Comparison of ENCODE assay signal across 1 cellular context in genomic region chr16:57694191-57694555, GRCh38.
A peak's percentile ranks its signal among the peaks of the same experiment; 100 is the strongest.
TF ChIP-seq lines count a peak whose summit lies in the region.

No MANE protein-coding gene starts in this region.

TF ChIP-seq in liver, 16 proteins besides CTCF, POLR2A, EP300 and RAD21 (continued from another document):
- peak; percentile 65 for TF ChIP-seq REST (IDR thresholded peaks at IDR 0.05)
